Comparison of ENCODE assay signal across 28 cellular contexts in genomic region chr11:11513438-11513837, GRCh38.
DNase-seq lines count a peak whose midpoint lies in the region; ATAC-seq and TF ChIP-seq lines count a peak whose summit lies in the region.
"Had no signal": no experiment of that assay in that cellular context is flagged by ENCODE, and none has a peak within 500 bp of the region (broad histone marks: within the 10 kb centered on the region; RNA-seq: fewer than 3 reads in every experiment).

No MANE protein-coding gene starts in this region.

- no TSS peak for BruUV-seq in PC-3 (replicated peaks; lab: Mats Ljungman, UMichigan)

- H2AFZ ChIP-seq in PC-3 (ENCODE audit: low read length), result no peak overlapping the region

- no peaks in the 10 kb centered on the region for H3K9me2 ChIP-seq in PC-3 (replicated peaks; ENCODE audit: low read length)

- H3K36me3 ChIP-seq in PC-3 (ENCODE audit: low read depth, low read length), result no peaks in the 10 kb centered on the region

- no peak overlapping the region for H3K27ac ChIP-seq in PC-3 (ENCODE audit: low read length)
- H3K27ac ChIP-seq: body of pancreas, C4-2B had no signal

- no peak overlapping the region for H3K9ac ChIP-seq in PC-3 (ENCODE audit: low read length)

- no peak overlapping the region for H3K4me3 ChIP-seq in PC-3 (ENCODE audit: low read length)
- H3K4me3 ChIP-seq: body of pancreas, smooth muscle cell had no signal

- no peak overlapping the region for H3K27ac Mint-ChIP-seq in glutamatergic neuron (ENCODE audit: unreplicated experiment)
- no peak overlapping the region for H3K27ac Mint-ChIP-seq in activated CD4-positive, alpha-beta T cell treated with anti-CD3 and anti-CD28 coated beads, Interleukin-2, amount 10 ng/mL, durations not matched to agents 7 days and 5 days
- H3K27ac Mint-ChIP-seq: activated B cell treated with CpG ODN at 0.5 μM for 24 hours; activated naive CD8-positive, alpha-beta T cell treated with anti-CD3 and anti-CD28 coated beads, Interleukin-2, amount 10 ng/mL, durations not matched to agents 7 days and 5 days; activated T-helper 17 cell treated with anti-CD3 and anti-CD28 coated beads, Interleukin-2, amount 50 U/mL, for 72 hours; memory B cell; naive B cell had no signal

- intact Hi-C loops in PC-3 (cut with micrococcal nuclease), result no loop called here
- intact Hi-C loops in sciatic nerve (cut with DNase I), result no loop called here

- peaks cover 12% of the 10 kb centered on the region for H3K9me3 Mint-ChIP-seq in glutamatergic neuron (ENCODE audit: unreplicated experiment)
- no peaks in the 10 kb centered on the region for H3K9me3 Mint-ChIP-seq in activated CD4-positive, alpha-beta T cell treated with anti-CD3 and anti-CD28 coated beads, Interleukin-2, amount 10 ng/mL, durations not matched to agents 7 days and 5 days
- H3K9me3 Mint-ChIP-seq: activated B cell treated with CpG ODN at 0.5 μM for 24 hours; activated naive CD8-positive, alpha-beta T cell treated with anti-CD3 and anti-CD28 coated beads, Interleukin-2, amount 10 ng/mL, durations not matched to agents 7 days and 5 days; activated T-helper 17 cell treated with anti-CD3 and anti-CD28 coated beads, Interleukin-2, amount 50 U/mL, for 72 hours; memory B cell; naive B cell had no signal

- DNase-seq in AG09319 (ENCODE audit: extremely low read depth, low read depth) (peak; percentile 11), PC-3 (peak; percentile 4), fibroblast of gingiva (ENCODE audit: low read depth) (peak; percentile 76), sciatic nerve (ENCODE audit: low spot score) (no peak), foreskin melanocyte (no peak), GM19238 (ENCODE audit: insufficient read length, low spot score) (no peak), glutamatergic neuron (no peak)
- DNase-seq in activated CD4-positive, alpha-beta T cell treated with anti-CD3 and anti-CD28 coated beads, Interleukin-2, amount 10 ng/mL, durations not matched to agents 7 days and 5 days, result no peak
- DNase-seq: ACHN; activated B cell treated with CpG ODN at 0.5 μM for 24 hours; activated CD4-positive, alpha-beta T cell treated with anti-CD3 and anti-CD28 coated beads, Interleukin-2, amount 50 U/mL, for 4 hours; activated CD8-positive, alpha-beta memory T cell treated with anti-CD3 and anti-CD28 coated beads, Interleukin-2, amount 50 U/mL, for 4 hours; activated naive CD8-positive, alpha-beta T cell treated with anti-CD3 and anti-CD28 coated beads, Interleukin-2, amount 10 ng/mL, durations not matched to agents 7 days and 5 days; body of pancreas; Calu3; effector CD8-positive, alpha-beta T cell; IMR-90; kidney glomerular epithelial cell; naive B cell; NCI-H2081 treated with DMSO at 0.1 percent for 48 hours; NCI-H446 treated with DMSO at 0.1 percent for 48 hours; nucleus accumbens; T-helper 9 cell had no signal

- ATAC-seq in PC-3 (peak; percentile 27; the same call in 1 of the 2 replicates), sciatic nerve (peak; percentile 31)
- ATAC-seq: activated T-helper 17 cell treated with anti-CD3 and anti-CD28 coated beads, Interleukin-2, amount 50 U/mL, for 72 hours; body of pancreas; Right ventricle myocardium inferior had no signal

- no peaks in the 10 kb centered on the region for H3K36me3 Mint-ChIP-seq in glutamatergic neuron (ENCODE audit: unreplicated experiment)
- H3K36me3 Mint-ChIP-seq in activated CD4-positive, alpha-beta T cell treated with anti-CD3 and anti-CD28 coated beads, Interleukin-2, amount 10 ng/mL, durations not matched to agents 7 days and 5 days (ENCODE audit: low read depth), result no peaks in the 10 kb centered on the region
- H3K36me3 Mint-ChIP-seq: activated naive CD8-positive, alpha-beta T cell treated with anti-CD3 and anti-CD28 coated beads, Interleukin-2, amount 10 ng/mL, durations not matched to agents 7 days and 5 days; memory B cell; naive B cell had no signal

- no peak overlapping the region for H3K4me2 ChIP-seq in PC-3 (ENCODE audit: low read length)
- H3K4me2 ChIP-seq: smooth muscle cell had no signal

- POLR2A ChIA-PET in PC-3 (lab: Charles Lee; ENCODE audit: unreplicated experiment), result no interaction called here
- POLR2A ChIA-PET in activated CD4-positive, alpha-beta T cell treated with anti-CD3 and anti-CD28 coated beads, Interleukin-2, amount 10 ng/mL, durations not matched to agents 7 days and 5 days (lab: Charles Lee), result no interaction called here

- peaks cover 68% of the 10 kb centered on the region for H3K4me1 Mint-ChIP-seq in glutamatergic neuron (ENCODE audit: low read depth, unreplicated experiment)
- H3K4me1 Mint-ChIP-seq in activated CD4-positive, alpha-beta T cell treated with anti-CD3 and anti-CD28 coated beads, Interleukin-2, amount 10 ng/mL, durations not matched to agents 7 days and 5 days, result no peaks in the 10 kb centered on the region
- H3K4me1 Mint-ChIP-seq: activated B cell treated with CpG ODN at 0.5 μM for 24 hours; activated naive CD8-positive, alpha-beta T cell treated with anti-CD3 and anti-CD28 coated beads, Interleukin-2, amount 10 ng/mL, durations not matched to agents 7 days and 5 days; activated T-helper 17 cell treated with anti-CD3 and anti-CD28 coated beads, Interleukin-2, amount 50 U/mL, for 72 hours; memory B cell; naive B cell had no signal

- H3F3A ChIP-seq in PC-3 (ENCODE audit: low read length, unreplicated experiment), result no peaks in the 10 kb centered on the region

- CTCF ChIA-PET in PC-3 (lab: Charles Lee), result no interaction called here
- CTCF ChIA-PET in activated CD4-positive, alpha-beta T cell treated with anti-CD3 and anti-CD28 coated beads, Interleukin-2, amount 10 ng/mL, durations not matched to agents 7 days and 5 days (lab: Charles Lee), result no interaction called here

- no peaks in the 10 kb centered on the region for H3K9me3 ChIP-seq in PC-3 (ENCODE audit: low read length)
- H3K9me3 ChIP-seq: body of pancreas had no signal

- H4K20me1 ChIP-seq in PC-3 (ENCODE audit: low read length), result no peaks in the 10 kb centered on the region

- H3K4me3 Mint-ChIP-seq in glutamatergic neuron (ENCODE audit: unreplicated experiment), result no peak overlapping the region
- no peak overlapping the region for H3K4me3 Mint-ChIP-seq in activated CD4-positive, alpha-beta T cell treated with anti-CD3 and anti-CD28 coated beads, Interleukin-2, amount 10 ng/mL, durations not matched to agents 7 days and 5 days
- H3K4me3 Mint-ChIP-seq: activated B cell treated with CpG ODN at 0.5 μM for 24 hours; activated naive CD8-positive, alpha-beta T cell treated with anti-CD3 and anti-CD28 coated beads, Interleukin-2, amount 10 ng/mL, durations not matched to agents 7 days and 5 days; activated T-helper 17 cell treated with anti-CD3 and anti-CD28 coated beads, Interleukin-2, amount 50 U/mL, for 72 hours; memory B cell; naive B cell had no signal

- H3K4me1 ChIP-seq in PC-3 (ENCODE audit: insufficient read depth, low read length), result no peaks in the 10 kb centered on the region

- no peaks in the 10 kb centered on the region for H3K27me3 ChIP-seq in PC-3 (ENCODE audit: low read length)
- H3K27me3 ChIP-seq: body of pancreas had no signal

- TF ChIP-seq CTCF in AG09319 (IDR thresholded peaks at IDR 0.05; ENCODE audit: low read depth, low read length) (no peak), PC-3 (conservative IDR thresholded peaks at IDR 0.05; ENCODE audit: low read depth, low read length) (no peak), glutamatergic neuron (IDR thresholded peaks at IDR 0.05; ENCODE audit: partially characterized antibody, unreplicated experiment) (no peak)

- H3K27me3 Mint-ChIP-seq in glutamatergic neuron (ENCODE audit: unreplicated experiment), result peaks cover 14% of the 10 kb centered on the region
- no peaks in the 10 kb centered on the region for H3K27me3 Mint-ChIP-seq in activated CD4-positive, alpha-beta T cell treated with anti-CD3 and anti-CD28 coated beads, Interleukin-2, amount 10 ng/mL, durations not matched to agents 7 days and 5 days

- H3K79me2 ChIP-seq in PC-3 (ENCODE audit: low read length), result no peaks in the 10 kb centered on the region

Comparison
In these comparisons a context has a peak if more than half of its experiments do, and no peak if none do; other contexts are left out.
1. DNase-seq: peak in AG09319 (single experiment), PC-3 (single experiment) and fibroblast of gingiva (single experiment); none in sciatic nerve (single experiment), foreskin melanocyte (single experiment), GM19238 (single experiment), glutamatergic neuron (single experiment) and activated CD4-positive, alpha-beta T cell treated with anti-CD3 and anti-CD28 coated beads, Interleukin-2, amount 10 ng/mL, durations not matched to agents 7 days and 5 days (single experiment).